ENCODE assay signal across 13 cellular contexts in genomic region chr6:161031721-161032495, GRCh38. TPM values are rescaled to one million over a fixed set of nuclear protein-coding genes. Genes with fewer than 3 reads are reported as not detected.
DNase-seq lines count a peak whose midpoint lies in the region; ATAC-seq, FAIRE-seq and TF ChIP-seq lines count a peak whose summit lies in the region.
"Had no signal": no experiment of that assay in that cellular context is flagged by ENCODE, and none has a peak within 500 bp of the region (broad histone marks: within the 10 kb centered on the region; RNA-seq: fewer than 3 reads in every experiment).

No MANE protein-coding gene starts in this region.

- no peak overlapping the region for H3K23ac ChIP-seq in mesendoderm (ENCODE audit: low read length)

- peaks cover 8% of the 10 kb centered on the region for H3K79me1 ChIP-seq in mesendoderm (ENCODE audit: low read length)

- no peak overlapping the region for H3K9ac ChIP-seq in mesendoderm (ENCODE audit: low read length)

- H2BK5ac ChIP-seq in mesendoderm (ENCODE audit: low read length), result no peak overlapping the region

- H3K27me3 Mint-ChIP-seq in CD4-positive, alpha-beta memory T cell, result no peaks in the 10 kb centered on the region
- no peaks in the 10 kb centered on the region for H3K27me3 Mint-ChIP-seq in mesothelial cell of epicardium (ENCODE audit: low read depth)

- CTCF ChIA-PET in CD4-positive, alpha-beta memory T cell (lab: Charles Lee; ENCODE audit: partially characterized antibody), result no interaction called here

- H3K27ac Mint-ChIP-seq in CD4-positive, alpha-beta memory T cell, result peak overlapping the region; percentile 37 to 91 (median 64)
- peak overlapping the region; percentile 45 for H3K27ac Mint-ChIP-seq in mesothelial cell of epicardium
- H3K27ac Mint-ChIP-seq: nephron had no signal

- peaks cover 23% of the 10 kb centered on the region for H3K79me2 ChIP-seq in mesendoderm (ENCODE audit: control insufficient read depth, insufficient read depth, low read length)

- ATAC-seq in right cardiac atrium, result no peak

- H3K36me3 ChIP-seq in CD4-positive, alpha-beta memory T cell (ENCODE audit: insufficient read depth, low read length), result no peaks in the 10 kb centered on the region
- H3K36me3 ChIP-seq in bronchial epithelial cell (ENCODE audit: control insufficient read depth, insufficient read depth, low read length), result peaks cover 3% of the 10 kb centered on the region
- no peaks in the 10 kb centered on the region for H3K36me3 ChIP-seq in mesendoderm (ENCODE audit: control insufficient read depth, insufficient read depth, low read length)
- H3K36me3 ChIP-seq: adrenal gland had no signal

- no peak overlapping the region for H2BK120ac ChIP-seq in mesendoderm (ENCODE audit: low read depth, low read length)

- DNase-seq in CD4-positive, alpha-beta memory T cell, result no peak
- DNase-seq in LHCN-M2 (ENCODE audit: low read depth), result peak; percentile 52
- DNase-seq in bronchial epithelial cell (ENCODE audit: low read depth), result peak; percentile 76
- no peak for DNase-seq in mesothelial cell of epicardium (ENCODE audit: low spot score in 2 of 2, unreplicated experiment in 2 of 2)
- DNase-seq in G401 (ENCODE audit: low spot score), result no peak
- no peak for DNase-seq in mesendoderm
- no peak for DNase-seq in activated CD4-positive, alpha-beta T cell treated with anti-CD3 and anti-CD28 coated beads for 48 hours
- no peak for DNase-seq in right cardiac atrium
- DNase-seq: activated CD8-positive, alpha-beta memory T cell treated with anti-CD3 and anti-CD28 coated beads, Interleukin-2, amount 50 U/mL, for 4 hours; adrenal gland; islet precursor cell; stimulated activated CD8-positive, alpha-beta memory T cell treated with anti-CD3 and anti-CD28 coated beads, Interleukin-4, amount 100 ng/mL, for 48 hours had no signal

- no peak overlapping the region for H4K5ac ChIP-seq in mesendoderm (ENCODE audit: low read length)

- FAIRE-seq in bronchial epithelial cell (lab: Jason Lieb, UNC), result no peak

- H3K4me2 ChIP-seq in mesendoderm (ENCODE audit: low read length), result no peak overlapping the region

- peak overlapping the region in 3 of 8 donors; percentile 12 to 46 (median 32) for H3K4me3 Mint-ChIP-seq in CD4-positive, alpha-beta memory T cell
- H3K4me3 Mint-ChIP-seq in mesothelial cell of epicardium, result no peak overlapping the region
- H3K4me3 Mint-ChIP-seq: nephron had no signal

- TF ChIP-seq CTCF in bronchial epithelial cell (IDR thresholded peaks at IDR 0.05; ENCODE audit: insufficient read depth, low read length, severe bottlenecking), result no peak
- no peak for TF ChIP-seq CTCF in mesothelial cell of epicardium (IDR thresholded peaks at IDR 0.05; ENCODE audit: unreplicated experiment)

- no peaks in the 10 kb centered on the region for H3K9me3 Mint-ChIP-seq in CD4-positive, alpha-beta memory T cell
- H3K9me3 Mint-ChIP-seq in mesothelial cell of epicardium, result no peaks in the 10 kb centered on the region
- H3K9me3 Mint-ChIP-seq: nephron had no signal

- WGBS in mesendoderm (ENCODE audit: extremely low coverage, insufficient coverage, low lambda C conversion rate), result no CpG with 5 or more reads among the region's 3 CpGs
- WGBS in right cardiac atrium, result 76% methylated on average over 3 of the region's 3 CpGs

- no peak overlapping the region for H2BK15ac ChIP-seq in mesendoderm (replicated peaks; ENCODE audit: low read depth)

- H3K27ac ChIP-seq in CD4-positive, alpha-beta memory T cell (ENCODE audit: low read depth, low read length), result peak overlapping the region; percentile 0
- H3K27ac ChIP-seq in mesendoderm (ENCODE audit: low read depth, low read length) (no peak overlapping the region), right cardiac atrium (ENCODE audit: low read length) (no peak overlapping the region)
- H3K27ac ChIP-seq: adrenal gland had no signal

- intact Hi-C loops in CD4-positive, alpha-beta memory T cell (cut with micrococcal nuclease), result loop anchor here (5.0 kb wide), 1 partner anchor 45 kb away; no protein-coding TSS in a partner anchor
- intact Hi-C loops in right cardiac atrium (cut with DNase I), result no loop called here

- in situ Hi-C loops in G401 (cut with HindIII; ENCODE audit: low sequenced_read_pairs), result no loop called here

- H3K4ac ChIP-seq in mesendoderm (ENCODE audit: low read depth, low read length), result no peak overlapping the region

- no peak overlapping the region for H3K56ac ChIP-seq in mesendoderm (ENCODE audit: low read length)

- POLR2A ChIA-PET in CD4-positive, alpha-beta memory T cell (lab: Charles Lee; ENCODE audit: partially characterized antibody), result interaction anchor here (1.6 to 2.3 kb wide), 2 partner anchors 40 to 48 kb away, joined by 4 to 9 read pairs; partner anchors contain the start of gene MAP3K4

- H3K4me1 Mint-ChIP-seq in CD4-positive, alpha-beta memory T cell, result peaks cover 29 to 62% (median 52%) of the 10 kb centered on the region in 4 donors
- H3K4me1 Mint-ChIP-seq in mesothelial cell of epicardium, result peaks cover 39% of the 10 kb centered on the region

- no peak overlapping the region for H3K18ac ChIP-seq in mesendoderm (ENCODE audit: low read length)

- H4K8ac ChIP-seq in mesendoderm (ENCODE audit: low read depth, low read length), result no peak overlapping the region

- no peak overlapping the region for H3K4me3 ChIP-seq in CD4-positive, alpha-beta memory T cell (ENCODE audit: low read length in 2 of 2)
- H3K4me3 ChIP-seq in bronchial epithelial cell (ENCODE audit: low read depth, low read length) (no peak overlapping the region), mesendoderm (ENCODE audit: low read length) (no peak overlapping the region), right cardiac atrium (ENCODE audit: low read length) (no peak overlapping the region)
- H3K4me3 ChIP-seq: adrenal gland had no signal

- H3K36me3 Mint-ChIP-seq in CD4-positive, alpha-beta memory T cell, result peaks cover 18 to 20% of the 10 kb centered on the region in 2 donors
- H3K36me3 Mint-ChIP-seq in mesothelial cell of epicardium, result no peaks in the 10 kb centered on the region

- H2AK5ac ChIP-seq in mesendoderm (ENCODE audit: low read length), result no peak overlapping the region

- no peaks in the 10 kb centered on the region for H3K27me3 ChIP-seq in CD4-positive, alpha-beta memory T cell (ENCODE audit: insufficient read depth, low read length)
- H3K27me3 ChIP-seq in bronchial epithelial cell (ENCODE audit: control insufficient read depth, insufficient read depth, low read length) (no peaks in the 10 kb centered on the region), mesendoderm (ENCODE audit: insufficient read depth, low read length, poor library complexity) (no peaks in the 10 kb centered on the region), right cardiac atrium (ENCODE audit: control insufficient read depth, insufficient read depth) (no peaks in the 10 kb centered on the region)
- H3K27me3 ChIP-seq: adrenal gland had no signal

- H3K9me3 ChIP-seq in CD4-positive, alpha-beta memory T cell (ENCODE audit: control insufficient read depth in 1 of 2, low read length in 2 of 2), result no peaks in the 10 kb centered on the region
- H3K9me3 ChIP-seq in right cardiac atrium (ENCODE audit: control insufficient read depth, low read length), result no peaks in the 10 kb centered on the region
- H3K9me3 ChIP-seq: adrenal gland had no signal

- peaks cover 46% of the 10 kb centered on the region for H3K4me1 ChIP-seq in CD4-positive, alpha-beta memory T cell (ENCODE audit: insufficient read depth, low read length)
- H3K4me1 ChIP-seq in mesendoderm (ENCODE audit: control insufficient read depth, low read depth, low read length), result no peaks in the 10 kb centered on the region
- peaks cover 1% of the 10 kb centered on the region for H3K4me1 ChIP-seq in right cardiac atrium (ENCODE audit: control insufficient read depth, insufficient read depth, low read length)
- H3K4me1 ChIP-seq: adrenal gland had no signal

RNA-seq across cellular contexts. Expression of gene MAP3K4, which starts 40.3 kb away (rescaled TPM):
- 10 to 100 TPM; 78.0 to 90.1 TPM for total RNA-seq in CD4-positive, alpha-beta memory T cell
- polyA plus RNA-seq in CD4-positive, alpha-beta memory T cell, result 10 to 100 TPM in 1 of 2 donors, 1 to 10 TPM in 1; 5.7 to 30.8 TPM
- total RNA-seq in LHCN-M2 (2014; rRNA removed), result 17.6 and 18.1 TPM in 2 replicates
- 8.0 TPM for polyA plus RNA-seq in LHCN-M2 (2012)
- total RNA-seq in bronchial epithelial cell, result 41.3 and 47.0 TPM in 2 replicates
- 53.6 to 62.6 TPM (median 59.8 TPM) in 3 replicates for total RNA-seq in mesothelial cell of epicardium
- 20.4 and 29.1 TPM in 2 replicates for total RNA-seq in G401 (2014; rRNA removed; shearing (Covaris generic))
- polyA plus RNA-seq in mesendoderm (2013, experiment 1 of 2), result 49.9 TPM
- 52.6 TPM for polyA plus RNA-seq in mesendoderm (2013, experiment 2 of 2)
- total RNA-seq in right cardiac atrium, result 10 to 100 TPM; 28.0 to 42.3 (median 33.7) TPM
- polyA plus RNA-seq in right cardiac atrium, result 11.8 TPM

Comparison
In these comparisons a context has a peak if more than half of its experiments do, and no peak if none do; other contexts are left out.
1. DNase-seq: peak in LHCN-M2 (single experiment) and bronchial epithelial cell (single experiment); none in CD4-positive, alpha-beta memory T cell (0 of 5), mesothelial cell of epicardium (0 of 2), G401 (single experiment), mesendoderm (single experiment), activated CD4-positive, alpha-beta T cell treated with anti-CD3 and anti-CD28 coated beads for 48 hours (single experiment) and right cardiac atrium (0 of 3).